10 cellular contexts compared by ENCODE assay signal in genomic region chr10:50152792-50153272, GRCh38.
DNase-seq lines count a peak whose midpoint lies in the region; ATAC-seq and TF ChIP-seq lines count a peak whose summit lies in the region.
"Had no signal": no experiment of that assay in that cellular context is flagged by ENCODE, and none has a peak within 500 bp of the region (broad histone marks: within the 10 kb centered on the region; RNA-seq: fewer than 3 reads in every experiment).

No MANE protein-coding gene starts in this region.

- no peak for TF ChIP-seq EP300 in suprapubic skin (IDR thresholded peaks at IDR 0.05)

- peak; percentile 37 to 38 for DNase-seq in NCI-H526 (lab: John Stamatoyannopoulos, UW)
- no peak for DNase-seq in NCI-H526 treated with DMSO at 0.1 percent for 48 hours (lab: John Stamatoyannopoulos, UW)
- DNase-seq in colonic mucosa, result peak; percentile 20
- peak; percentile 60 for DNase-seq in left kidney (ENCODE audit: low read depth, low spot score)
- DNase-seq in suprapubic skin (ENCODE audit: low spot score in 2 of 2), result peak in 1 of 2 donors; percentile 74
- no peak for DNase-seq in GM13977 (ENCODE audit: low spot score)
- DNase-seq in UCSD-AML1 (lab: John Stamatoyannopoulos, UW; ENCODE audit: unreplicated experiment), result no peak
- DNase-seq: T-helper 1 cell, uterus had no signal

- H3K9ac ChIP-seq in colonic mucosa (ENCODE audit: low read depth in 2 of 2, low read length in 2 of 2), result no peak overlapping the region

- H3K27me3 ChIP-seq in colonic mucosa (no peaks in the 10 kb centered on the region), suprapubic skin (no peaks in the 10 kb centered on the region)
- H3K27me3 ChIP-seq: uterus had no signal

- H3K36me3 ChIP-seq in colonic mucosa, result no peaks in the 10 kb centered on the region
- no peaks in the 10 kb centered on the region for H3K36me3 ChIP-seq in suprapubic skin
- H3K36me3 ChIP-seq: uterus had no signal

- H3K4me1 ChIP-seq in colonic mucosa (no peaks in the 10 kb centered on the region), suprapubic skin (no peaks in the 10 kb centered on the region)
- H3K4me1 ChIP-seq: uterus had no signal

- TF ChIP-seq CTCF in colonic mucosa (IDR thresholded peaks at IDR 0.05), result no peak
- no peak for TF ChIP-seq CTCF in suprapubic skin (IDR thresholded peaks at IDR 0.05)
- no peak for TF ChIP-seq CTCF in GM13977 (IDR thresholded peaks at IDR 0.05; ENCODE audit: extremely low read depth, insufficient read depth, missing control alignments)

- no peak for TF ChIP-seq POLR2A in suprapubic skin (IDR thresholded peaks at IDR 0.05)

- H3K27ac ChIP-seq in colonic mucosa (no peak overlapping the region), suprapubic skin (no peak overlapping the region)
- H3K27ac ChIP-seq: uterus had no signal

- 2% methylated on average over 9 of the region's 34 CpGs for WGBS in suprapubic skin

- H3K9me3 ChIP-seq in colonic mucosa (no peaks in the 10 kb centered on the region), suprapubic skin (no peaks in the 10 kb centered on the region)
- H3K9me3 ChIP-seq: uterus had no signal

- H3K4me3 ChIP-seq in colonic mucosa, result no peak overlapping the region
- H3K4me3 ChIP-seq in suprapubic skin, result peak overlapping the region; percentile 23
- H3K4me3 ChIP-seq: uterus had no signal

- intact Hi-C loops in colonic mucosa (cut with DNase I), result no loop called here

- in situ Hi-C loops in GM13977 (cut with MboI; ENCODE audit: low pct_unique_long_range_greater_than_20kb, low sequenced_read_pairs, unreplicated experiment), result loop anchor here (25.0 kb wide), 1 partner anchor 609 kb away; no protein-coding TSS in a partner anchor

- ATAC-seq in GM19395 (IDR thresholded peaks at IDR 0.05; ENCODE audit: unreplicated experiment), result no peak

Comparison
In these comparisons a context has a peak if more than half of its experiments do, and no peak if none do; other contexts are left out.
1. DNase-seq: peak in NCI-H526 (2 of 2), colonic mucosa (single experiment) and left kidney (single experiment); none in NCI-H526 treated with DMSO at 0.1 percent for 48 hours (single experiment), GM13977 (single experiment) and UCSD-AML1 (single experiment).